Comparison of ENCODE assay signal across 2 cellular contexts in the genomic region with DNA sequence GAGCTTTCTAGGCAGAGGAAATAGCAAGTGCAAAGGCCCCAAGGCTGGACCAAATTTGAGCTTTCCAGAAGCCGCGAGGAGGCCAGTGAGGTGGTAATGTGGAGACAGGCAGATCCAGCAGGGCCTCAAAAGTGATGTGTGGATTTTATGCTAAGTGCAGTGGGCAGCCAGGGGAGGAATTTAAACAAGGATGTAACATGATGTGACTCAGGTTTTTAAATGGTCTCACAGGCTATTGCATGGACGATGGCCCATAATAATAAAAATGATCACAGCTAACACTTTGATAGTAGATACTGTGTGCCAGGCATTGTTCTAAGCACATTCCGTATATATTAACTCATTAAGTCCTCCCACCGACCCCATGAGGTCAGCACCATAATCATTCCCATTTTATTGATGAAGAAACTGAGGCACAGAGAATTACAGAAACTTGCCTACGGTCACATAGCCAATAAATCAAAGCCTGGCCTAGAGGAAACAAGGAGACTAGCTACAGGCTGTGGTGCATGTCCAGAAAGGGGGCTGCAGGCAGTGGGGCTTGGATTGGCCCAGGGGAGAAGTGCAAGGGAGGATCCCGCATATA.
TF ChIP-seq lines count a peak whose summit lies in the region.

No MANE protein-coding gene starts in this region.

TF ChIP-seq in A549, 52 proteins besides CTCF, POLR2A, EP300 and RAD21 (continued from another document):
- TF ChIP-seq USF2 (IDR thresholded peaks at IDR 0.05) (no peak), CBX8 (IDR thresholded peaks at IDR 0.05) (no peak), RARB (CRISPR knock-in tag; IDR thresholded peaks at IDR 0.05) (no peak), BHLHE40 (IDR thresholded peaks at IDR 0.05; ENCODE audit: low read depth, low read length) (no peak), SREBF2 (IDR thresholded peaks at IDR 0.05) (no peak), POLR2AphosphoS2 (conservative IDR thresholded peaks at IDR 0.05; ENCODE audit: low read length) (no peak), ZNF302 (CRISPR knock-in tag; IDR thresholded peaks at IDR 0.05) (no peak), TP53 (CRISPR knock-in tag; IDR thresholded peaks at IDR 0.05) (no peak), JUNB (IDR thresholded peaks at IDR 0.05) (no peak), RCOR1 (IDR thresholded peaks at IDR 0.05; ENCODE audit: low read depth, low read length) (no peak)
- TF ChIP-seq, protein P1, sequence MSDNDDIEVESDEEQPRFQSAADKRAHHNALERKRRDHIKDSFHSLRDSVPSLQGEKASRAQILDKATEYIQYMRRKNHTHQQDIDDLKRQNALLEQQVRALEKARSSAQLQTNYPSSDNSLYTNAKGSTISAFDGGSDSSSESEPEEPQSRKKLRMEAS (IDR thresholded peaks at IDR 0.05) = no peak
TF ChIP-seq in A549: peak in this region for 0.

TF ChIP-seq in HEK293, 187 proteins besides CTCF, POLR2A, EP300 and RAD21 (continued from another document):
- TF ChIP-seq ZNF280C (tag by site-specific recombination; IDR thresholded peaks at IDR 0.05) (no peak), ZNF623 (tag by site-specific recombination; IDR thresholded peaks at IDR 0.05) (peak; percentile 48)
TF ChIP-seq in HEK293: peak in this region for 1.
